Comparison of ENCODE assay signal across 2 cellular contexts in the genomic region with DNA sequence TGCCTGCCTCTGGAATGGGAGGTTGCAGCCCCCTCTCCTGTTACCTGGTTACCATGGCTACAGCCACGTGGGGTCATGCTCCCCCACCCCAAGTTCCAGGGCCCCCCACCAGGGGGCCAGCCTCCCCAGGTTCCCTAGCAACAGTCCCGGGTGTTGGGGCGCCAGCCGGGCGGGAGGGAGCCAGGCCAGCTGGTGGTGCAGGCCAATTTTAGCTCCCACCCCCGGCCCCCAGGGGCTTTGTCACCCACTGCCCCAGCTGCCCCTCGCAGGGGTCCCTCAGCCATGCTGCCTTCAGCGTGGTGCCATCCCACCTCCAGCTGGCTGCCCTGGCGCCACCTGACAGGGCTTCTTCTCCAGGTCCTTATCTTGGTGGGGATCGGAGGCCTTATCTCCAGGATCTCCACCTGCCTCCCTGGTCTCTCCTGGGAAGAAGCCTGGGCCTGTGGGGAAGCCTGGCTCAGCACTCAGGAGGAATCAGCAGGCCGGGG.
TF ChIP-seq lines count a peak whose summit lies in the region.

No MANE protein-coding gene starts in this region.

TF ChIP-seq in HEK293, 187 proteins besides CTCF, POLR2A, EP300 and RAD21:
- TF ChIP-seq ZIC2 (tag by site-specific recombination; IDR thresholded peaks at IDR 0.05) (peak; percentile 73), ZBTB20 (tag by site-specific recombination; IDR thresholded peaks at IDR 0.05) (no peak), ZNF394 (tag by site-specific recombination; IDR thresholded peaks at IDR 0.05; ENCODE audit: borderline replicate concordance) (no peak), GLIS1 (tag by site-specific recombination; IDR thresholded peaks at IDR 0.05) (peak; percentile 72), BCL11B (tag by site-specific recombination; IDR thresholded peaks at IDR 0.05; ENCODE audit: low read depth) (no peak), ZNF704 (tag by site-specific recombination; IDR thresholded peaks at IDR 0.05) (no peak), ZNF23 (tag by site-specific recombination; IDR thresholded peaks at IDR 0.05; ENCODE audit: borderline replicate concordance) (no peak), ZFP3 (tag by site-specific recombination; IDR thresholded peaks at IDR 0.05; ENCODE audit: low read depth) (no peak), REPIN1 (tag by site-specific recombination; IDR thresholded peaks at IDR 0.05; ENCODE audit: low read depth) (no peak)

TF ChIP-seq in GM12878, 131 proteins besides CTCF, POLR2A, EP300 and RAD21:
- TF ChIP-seq SP1 (IDR thresholded peaks at IDR 0.05; ENCODE audit: low read depth, low read length) (no peak), BMI1 (IDR thresholded peaks at IDR 0.05; ENCODE audit: borderline replicate concordance) (0 out of 2 replicates have a peak, but pooled peaks have one; percentile 30), SIN3A (IDR thresholded peaks at IDR 0.05; ENCODE audit: low read depth, low read length) (no peak), BCL11A (IDR thresholded peaks at IDR 0.05; ENCODE audit: low read depth, low read length) (no peak), USF1 (IDR thresholded peaks at IDR 0.05; ENCODE audit: borderline replicate concordance, extremely low read length, insufficient read depth, low read depth, low read length) (peak; percentile 65), TCF3 (IDR thresholded peaks at IDR 0.05; ENCODE audit: borderline replicate concordance, insufficient read depth, low read depth, low read length) (0 out of 2 replicates have a peak, but pooled peaks have one; percentile 23), RCOR1 (conservative IDR thresholded peaks at IDR 0.05; ENCODE audit: low read depth, low read length) (no peak), MTA3 (IDR thresholded peaks at IDR 0.05; ENCODE audit: borderline replicate concordance, low read length) (no peak), ZBTB11 (CRISPR knock-in tag; IDR thresholded peaks at IDR 0.05) (no peak), FOXK2 (IDR thresholded peaks at IDR 0.05) (no peak), NR2C1 (IDR thresholded peaks at IDR 0.05) (no peak), PML (IDR thresholded peaks at IDR 0.05; ENCODE audit: low read length) (no peak), GABPA (IDR thresholded peaks at IDR 0.05; ENCODE audit: low read depth) (no peak), SPI1 (IDR thresholded peaks at IDR 0.05; ENCODE audit: borderline replicate concordance, insufficient read depth, low read depth, low read length) (no peak), STAT1 (conservative IDR thresholded peaks at IDR 0.05) (no peak)
- TF ChIP-seq, protein P1, sequence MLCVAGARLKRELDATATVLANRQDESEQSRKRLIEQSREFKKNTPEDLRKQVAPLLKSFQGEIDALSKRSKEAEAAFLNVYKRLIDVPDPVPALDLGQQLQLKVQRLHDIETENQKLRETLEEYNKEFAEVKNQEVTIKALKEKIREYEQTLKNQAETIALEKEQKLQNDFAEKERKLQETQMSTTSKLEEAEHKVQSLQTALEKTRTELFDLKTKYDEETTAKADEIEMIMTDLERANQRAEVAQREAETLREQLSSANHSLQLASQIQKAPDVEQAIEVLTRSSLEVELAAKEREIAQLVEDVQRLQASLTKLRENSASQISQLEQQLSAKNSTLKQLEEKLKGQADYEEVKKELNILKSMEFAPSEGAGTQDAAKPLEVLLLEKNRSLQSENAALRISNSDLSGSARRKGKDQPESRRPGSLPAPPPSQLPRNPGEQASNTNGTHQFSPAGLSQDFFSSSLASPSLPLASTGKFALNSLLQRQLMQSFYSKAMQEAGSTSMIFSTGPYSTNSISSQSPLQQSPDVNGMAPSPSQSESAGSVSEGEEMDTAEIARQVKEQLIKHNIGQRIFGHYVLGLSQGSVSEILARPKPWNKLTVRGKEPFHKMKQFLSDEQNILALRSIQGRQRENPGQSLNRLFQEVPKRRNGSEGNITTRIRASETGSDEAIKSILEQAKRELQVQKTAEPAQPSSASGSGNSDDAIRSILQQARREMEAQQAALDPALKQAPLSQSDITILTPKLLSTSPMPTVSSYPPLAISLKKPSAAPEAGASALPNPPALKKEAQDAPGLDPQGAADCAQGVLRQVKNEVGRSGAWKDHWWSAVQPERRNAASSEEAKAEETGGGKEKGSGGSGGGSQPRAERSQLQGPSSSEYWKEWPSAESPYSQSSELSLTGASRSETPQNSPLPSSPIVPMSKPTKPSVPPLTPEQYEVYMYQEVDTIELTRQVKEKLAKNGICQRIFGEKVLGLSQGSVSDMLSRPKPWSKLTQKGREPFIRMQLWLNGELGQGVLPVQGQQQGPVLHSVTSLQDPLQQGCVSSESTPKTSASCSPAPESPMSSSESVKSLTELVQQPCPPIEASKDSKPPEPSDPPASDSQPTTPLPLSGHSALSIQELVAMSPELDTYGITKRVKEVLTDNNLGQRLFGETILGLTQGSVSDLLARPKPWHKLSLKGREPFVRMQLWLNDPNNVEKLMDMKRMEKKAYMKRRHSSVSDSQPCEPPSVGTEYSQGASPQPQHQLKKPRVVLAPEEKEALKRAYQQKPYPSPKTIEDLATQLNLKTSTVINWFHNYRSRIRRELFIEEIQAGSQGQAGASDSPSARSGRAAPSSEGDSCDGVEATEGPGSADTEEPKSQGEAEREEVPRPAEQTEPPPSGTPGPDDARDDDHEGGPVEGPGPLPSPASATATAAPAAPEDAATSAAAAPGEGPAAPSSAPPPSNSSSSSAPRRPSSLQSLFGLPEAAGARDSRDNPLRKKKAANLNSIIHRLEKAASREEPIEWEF (IDR thresholded peaks at IDR 0.05; ENCODE audit: insufficient replicate concordance, low read depth, low read length): no peak
TF ChIP-seq in GM12878: peak in this region for 3.
